ENCODE assay signal across 1 cellular context in genomic region chr7:42115795-42116194, GRCh38.
TF ChIP-seq lines count a peak whose summit lies in the region.

No MANE protein-coding gene starts in this region.

TF ChIP-seq in H1, 55 proteins besides CTCF, POLR2A, EP300 and RAD21:
- TF ChIP-seq JUN (IDR thresholded peaks at IDR 0.05; ENCODE audit: low read depth, low read length) (no peak), SRF (IDR thresholded peaks at IDR 0.05; ENCODE audit: low read depth, low read length) (no peak), POU5F1 (IDR thresholded peaks at IDR 0.05; ENCODE audit: low read depth, low read length) (no peak), HDAC6 (IDR thresholded peaks at IDR 0.05; ENCODE audit: low read depth, low read length) (no peak), ASH2L (IDR thresholded peaks at IDR 0.05; ENCODE audit: low read length) (no peak), KDM1A (IDR thresholded peaks at IDR 0.05; ENCODE audit: borderline replicate concordance, low read length) (no peak), MAFK (IDR thresholded peaks at IDR 0.05; ENCODE audit: low read depth, low read length) (no peak), RXRA (IDR thresholded peaks at IDR 0.05; ENCODE audit: insufficient read depth, low read depth, low read length) (no peak), KDM5A (IDR thresholded peaks at IDR 0.05; ENCODE audit: low read length) (no peak), POLR2AphosphoS5 (IDR thresholded peaks at IDR 0.05; ENCODE audit: low read depth, low read length) (no peak), RNF2 (IDR thresholded peaks at IDR 0.05; ENCODE audit: borderline replicate concordance, low read depth, low read length, missing control alignments, poor library complexity, severe bottlenecking) (no peak), CHD2 (IDR thresholded peaks at IDR 0.05; ENCODE audit: low read length) (no peak), BRCA1 (IDR thresholded peaks at IDR 0.05; ENCODE audit: low read depth, low read length) (no peak), NANOG (IDR thresholded peaks at IDR 0.05; ENCODE audit: insufficient read depth, low read depth, low read length, poor library complexity, severe bottlenecking) (no peak), GTF2F1 (IDR thresholded peaks at IDR 0.05; ENCODE audit: borderline replicate concordance, low read depth, low read length) (no peak), TCF12 (IDR thresholded peaks at IDR 0.05; ENCODE audit: low read depth, low read length) (no peak), NRF1 (IDR thresholded peaks at IDR 0.05; ENCODE audit: low read depth, low read length) (no peak), ZNF274 (IDR thresholded peaks at IDR 0.05; ENCODE audit: borderline replicate concordance, extremely low read depth, low read length) (no peak), TBP (IDR thresholded peaks at IDR 0.05; ENCODE audit: low read depth, low read length) (no peak)
